Comparison of ENCODE assay signal across 11 cellular contexts in the genomic region with DNA sequence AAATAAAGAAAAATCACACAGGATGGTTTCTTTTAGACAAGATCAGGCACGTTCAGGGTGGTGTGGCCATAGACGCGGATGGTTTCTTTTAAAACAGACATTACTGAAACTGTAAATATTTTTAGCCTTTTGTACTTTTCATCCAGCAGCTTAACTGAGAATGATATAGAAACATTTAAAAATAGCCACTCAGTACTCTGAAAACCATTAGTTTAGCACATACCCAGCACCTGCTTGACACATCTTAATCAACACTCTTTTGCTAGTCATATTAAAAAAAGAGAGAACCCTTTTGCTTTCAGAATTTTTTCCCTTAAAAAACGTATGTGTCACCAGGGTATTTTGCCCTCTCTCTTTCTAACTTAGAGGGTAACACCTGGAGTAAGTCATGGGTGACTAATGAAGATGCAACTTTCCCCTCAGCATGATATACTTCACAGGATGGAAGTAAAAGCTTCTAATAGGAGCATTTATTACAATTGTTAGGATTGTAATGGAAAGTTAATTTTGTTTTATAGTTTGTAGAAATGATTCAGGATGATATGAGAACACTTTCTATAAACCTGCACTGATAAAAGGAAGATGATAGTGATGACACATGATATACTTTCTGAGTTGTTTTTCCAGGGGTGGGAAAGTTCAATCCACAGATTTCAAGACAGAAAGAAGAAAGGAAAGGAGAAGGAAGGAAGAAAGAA. TPM values are rescaled to one million over a fixed set of nuclear protein-coding genes. Genes with fewer than 3 reads are reported as not detected.
DNase-seq lines count a peak whose midpoint lies in the region; ATAC-seq and TF ChIP-seq lines count a peak whose summit lies in the region.
"Had no signal": no experiment of that assay in that cellular context is flagged by ENCODE, and none has a peak within 500 bp of the region (broad histone marks: within the 10 kb centered on the region; RNA-seq: fewer than 3 reads in every experiment).

No MANE protein-coding gene starts in this region.

- no peak overlapping the region for H2AK5ac ChIP-seq in mesenchymal stem cell (ENCODE audit: low read length, severe bottlenecking)

- no peak overlapping the region for H3K9ac ChIP-seq in mesenchymal stem cell (ENCODE audit: low read length)

- ATAC-seq in HG02973 (IDR thresholded peaks at IDR 0.05; ENCODE audit: unreplicated experiment), result peak; percentile 83
- peak in 1 of 4 experiments; percentile 24 for ATAC-seq in T-cell (replicated peaks in 1 of 4)

- no CpG with 5 or more reads among the region's 4 CpGs for WGBS in mesenchymal stem cell

- peaks cover 95% of the 10 kb centered on the region for H3K36me3 ChIP-seq in DOHH2 (ENCODE audit: control insufficient read depth, low read length)
- no peaks in the 10 kb centered on the region for H3K36me3 ChIP-seq in mesenchymal stem cell (ENCODE audit: control insufficient read depth in 1 of 2, insufficient read depth in 2 of 2, low read depth in 1 of 2, low read length in 2 of 2)
- H3K36me3 ChIP-seq: cardiac muscle cell, MG63 had no signal

- no peak overlapping the region for H2BK15ac ChIP-seq in mesenchymal stem cell (ENCODE audit: low read depth, poor library complexity, severe bottlenecking)

- H2AFZ ChIP-seq in mesenchymal stem cell (ENCODE audit: low read depth, low read length), result no peak overlapping the region

- no peak for TF ChIP-seq CTCF in DOHH2 (IDR thresholded peaks at IDR 0.05; ENCODE audit: low read depth, low read length, poor library complexity, severe bottlenecking)

- no peaks in the 10 kb centered on the region for H3K9me3 ChIP-seq in DOHH2 (ENCODE audit: control insufficient read depth, insufficient read depth, low read length)
- H3K9me3 ChIP-seq in mesenchymal stem cell (ENCODE audit: control insufficient read depth, low read length), result no peaks in the 10 kb centered on the region
- H3K9me3 ChIP-seq: MG63 had no signal

- no peak overlapping the region for H3K14ac ChIP-seq in mesenchymal stem cell (ENCODE audit: low read length in 2 of 2)

- POLR2A ChIA-PET in T-cell (lab: Charles Lee), result interaction anchor here in 1 of 2 donors (1.0 kb wide), 1 partner anchor 32 kb away, joined by 4 read pairs; no protein-coding TSS in a partner anchor

- no peak overlapping the region for H3K18ac ChIP-seq in mesenchymal stem cell (ENCODE audit: low read depth in 1 of 2, low read length in 2 of 2)

- H3K4me1 ChIP-seq in DOHH2 (ENCODE audit: control insufficient read depth, low read length) (peaks cover 59% of the 10 kb centered on the region), mesenchymal stem cell (ENCODE audit: control insufficient read depth, insufficient read depth, low read depth, low read length) (no peaks in the 10 kb centered on the region)

- DNase-seq in GM19240 (ENCODE audit: insufficient read length, low spot score), result peak; percentile 5
- DNase-seq in T-cell, result no peak
- DNase-seq in COLO829 (ENCODE audit: low spot score), result no peak
- DNase-seq in SHP77 (lab: John Stamatoyannopoulos, UW), result no peak
- DNase-seq in caudate nucleus (lab: John Stamatoyannopoulos, UW), result no peak
- DNase-seq in mesenchymal stem cell, result no peak
- DNase-seq: MG63; stimulated activated CD4-positive, alpha-beta T cell treated with anti-CD3 and anti-CD28 coated beads, Interleukin-12 subunit alpha, Interleukin-12 subunit beta, amount 100 ng/mL, for 4 hours had no signal

- H3K27me3 ChIP-seq in DOHH2 (ENCODE audit: control insufficient read depth, low read length) (no peaks in the 10 kb centered on the region), mesenchymal stem cell (ENCODE audit: control insufficient read depth in 1 of 2, insufficient read depth in 1 of 2, low read length in 2 of 2) (no peaks in the 10 kb centered on the region)
- H3K27me3 ChIP-seq: cardiac muscle cell, MG63 had no signal

- peaks cover 86% of the 10 kb centered on the region for H3F3A ChIP-seq in DOHH2 (ENCODE audit: control insufficient read depth, insufficient read depth)

- H3K4me3 ChIP-seq in DOHH2 (ENCODE audit: low read length), result no peak overlapping the region
- H3K4me3 ChIP-seq in mesenchymal stem cell (ENCODE audit: insufficient read depth in 1 of 2, low read depth in 1 of 2, low read length in 2 of 2), result no peak overlapping the region
- H3K4me3 ChIP-seq: cardiac muscle cell, MG63 had no signal

- H3K79me1 ChIP-seq in mesenchymal stem cell (replicated peaks; ENCODE audit: low read length, poor library complexity, severe bottlenecking), result no peaks in the 10 kb centered on the region

- no peak overlapping the region for H4K91ac ChIP-seq in mesenchymal stem cell (ENCODE audit: low read length)

- H4K8ac ChIP-seq in mesenchymal stem cell (ENCODE audit: low read length), result no peak overlapping the region

- peaks cover 78 to 81% (median 80%) of the 10 kb centered on the region in 3 donors for H3K4me1 Mint-ChIP-seq in T-cell

- H2BK5ac ChIP-seq in mesenchymal stem cell (ENCODE audit: low read depth, low read length, poor library complexity, severe bottlenecking), result no peak overlapping the region

- H3K9me3 Mint-ChIP-seq in T-cell, result peaks cover 3 to 12% (median 4%) of the 10 kb centered on the region in 3 donors

- peak overlapping the region; percentile 69 to 86 for H3K27ac Mint-ChIP-seq in T-cell

- CTCF ChIA-PET in T-cell (lab: Charles Lee), result interaction anchor here in 1 of 2 donors (0.5 to 0.6 kb wide), 2 partner anchors 20 to 948 kb away, joined by 3 to 4 read pairs; no protein-coding TSS in a partner anchor

- H3K4me2 ChIP-seq in DOHH2 (ENCODE audit: low read length) (peak overlapping the region; percentile 22), mesenchymal stem cell (ENCODE audit: low read length, poor library complexity, severe bottlenecking) (no peak overlapping the region)

- H3K79me2 ChIP-seq in DOHH2 (ENCODE audit: control insufficient read depth, low read length), result peaks cover 100% of the 10 kb centered on the region

- no peak overlapping the region for H3K23ac ChIP-seq in mesenchymal stem cell (ENCODE audit: low read length in 2 of 2)

- peak overlapping the region in 1 of 3 donors; percentile 30 for H3K4me3 Mint-ChIP-seq in T-cell

- no peak overlapping the region for H2BK12ac ChIP-seq in mesenchymal stem cell (ENCODE audit: low read length in 2 of 2)

- H2BK120ac ChIP-seq in mesenchymal stem cell (ENCODE audit: low read depth, low read length), result no peak overlapping the region

- H3K27me3 Mint-ChIP-seq in T-cell, result no peaks in the 10 kb centered on the region

- peaks cover 48% of the 10 kb centered on the region for H3K36me3 Mint-ChIP-seq in T-cell

- peaks cover 46% of the 10 kb centered on the region for H4K20me1 ChIP-seq in DOHH2 (ENCODE audit: control insufficient read depth, insufficient read depth, low read depth, low read length)

- H3K27ac ChIP-seq in DOHH2 (ENCODE audit: low read depth, low read length) (peak overlapping the region; percentile 24), caudate nucleus (ENCODE audit: low read depth, low read length) (no peak overlapping the region), mesenchymal stem cell (ENCODE audit: low read length, poor library complexity, severe bottlenecking) (no peak overlapping the region)
- H3K27ac ChIP-seq: cardiac muscle cell had no signal

- no peak overlapping the region for H3K4ac ChIP-seq in mesenchymal stem cell (ENCODE audit: low read depth in 1 of 2, low read length in 2 of 2)

- no peaks in the 10 kb centered on the region for H3K9me2 ChIP-seq in DOHH2 (replicated peaks; ENCODE audit: control insufficient read depth, low read length)

RNA-seq across cellular contexts. Expression of a gene that starts 45.2 kb away (rescaled TPM):
- total RNA-seq in T-cell, result 100 to 1,000 TPM in 2 of 5 donors, 10 to 100 TPM in 3; 81.9 to 196 (median 96.7) TPM
- 0.25 TPM for polyA plus RNA-seq in mesenchymal stem cell (2013, experiment 1 of 2)
- 0.26 TPM for polyA plus RNA-seq in mesenchymal stem cell (2013, experiment 2 of 2)
